Comparison of ENCODE assay signal across 19 cellular contexts in genomic region chr6:144689503-144690040, GRCh38.
DNase-seq lines count a peak whose midpoint lies in the region; ATAC-seq, FAIRE-seq and TF ChIP-seq lines count a peak whose summit lies in the region.
"Had no signal": no experiment of that assay in that cellular context is flagged by ENCODE, and none has a peak within 500 bp of the region (broad histone marks: within the 10 kb centered on the region; RNA-seq: fewer than 3 reads in every experiment).

No MANE protein-coding gene starts in this region.

- no peaks in the 10 kb centered on the region for H3K4me1 ChIP-seq in K562 (replicated peaks in 1 of 2; ENCODE audit: control insufficient read depth in 2 of 2, insufficient read depth in 2 of 2, low read length in 2 of 2)
- H3K4me1 ChIP-seq: SJCRH30 had no signal

- in situ Hi-C loops in K562 (cut with MboI): no loop called here

- peak overlapping the region in 1 of 2 donors; percentile 88 for H3K27ac Mint-ChIP-seq in natural killer cell treated with Interleukin-12 subunit alpha and Interleukin-12 subunit beta and Interleukin-15 and Interleukin-18, amount 100 ng/mL, for 72 hours
- H3K27ac Mint-ChIP-seq: HFFc6 had no signal

- peaks cover 16% of the 10 kb centered on the region for H3K9me3 Mint-ChIP-seq in natural killer cell treated with Interleukin-12 subunit alpha and Interleukin-12 subunit beta and Interleukin-15 and Interleukin-18, amount 100 ng/mL, for 72 hours

- TF ChIP-seq POLR2A in K562 (conservative IDR thresholded peaks at IDR 0.05): no peak

- H3K79me2 ChIP-seq in K562 (ENCODE audit: control insufficient read depth, insufficient read depth, low read length): no peaks in the 10 kb centered on the region

- no peak overlapping the region for H3K9ac ChIP-seq in K562 (ENCODE audit: insufficient read depth in 1 of 2, low read depth in 2 of 2, low read length in 2 of 2)

- H3K9me1 ChIP-seq in K562 (ENCODE audit: control insufficient read depth, insufficient read depth, low read length): no peaks in the 10 kb centered on the region

- no peaks in the 10 kb centered on the region for H4K20me1 ChIP-seq in K562 (replicated peaks; ENCODE audit: control insufficient read depth, insufficient read depth, low read length)

- BruUV-seq in K562 (replicated peaks; lab: Mats Ljungman, UMichigan): no TSS peak

- H2AFZ ChIP-seq in K562 (ENCODE audit: low read depth, low read length): no peak overlapping the region

- H3K27me3 Mint-ChIP-seq in natural killer cell treated with Interleukin-12 subunit alpha and Interleukin-12 subunit beta and Interleukin-15 and Interleukin-18, amount 100 ng/mL, for 72 hours: no peaks in the 10 kb centered on the region

- DNase-seq in left ventricle myocardium superior (no peak), Right ventricle myocardium inferior (ENCODE audit: missing footprints) (no peak), K562 (ENCODE audit: extremely low read depth in 1 of 4, low spot score in 3 of 4) (no peak), inferior parietal cortex (ENCODE audit: extremely low spot score) (no peak), LoVo (ENCODE audit: low spot score) (no peak)
- no peak for DNase-seq in natural killer cell treated with Interleukin-12 subunit alpha and Interleukin-12 subunit beta and Interleukin-15 and Interleukin-18, amount 100 ng/mL, for 72 hours (ENCODE audit: low spot score)
- no peak for DNase-seq in stimulated activated CD4-positive, alpha-beta T cell treated with anti-CD3 and anti-CD28 coated beads, Interleukin-12 subunit alpha, Interleukin-12 subunit beta, amount 100 ng/mL, for 4 hours
- DNase-seq: EL, GF-D8, H7, HFFc6, NCI-H1092, NCI-H1436, NCI-H2029, NCI-H2227 treated with DMSO at 0.1 percent for 48 hours, NCI-H510A, SJCRH30 had no signal

- peaks cover 55% of the 10 kb centered on the region for H3K36me3 Mint-ChIP-seq in natural killer cell treated with Interleukin-12 subunit alpha and Interleukin-12 subunit beta and Interleukin-15 and Interleukin-18, amount 100 ng/mL, for 72 hours

- ATAC-seq in left ventricle myocardium superior (peak; percentile 64), Right ventricle myocardium inferior (no peak), K562 (no peak)
- peak; percentile 33 to 53 for ATAC-seq in natural killer cell treated with Interleukin-12 subunit alpha and Interleukin-12 subunit beta and Interleukin-15 and Interleukin-18, amount 100 ng/mL, for 72 hours

- H3K27ac ChIP-seq in K562 (ENCODE audit: extremely low read depth, low read depth, low read length): no peak overlapping the region
- H3K27ac ChIP-seq: C4-2B, SJCRH30 had no signal

- no peak for FAIRE-seq in K562 (lab: Jason Lieb, UNC)
- FAIRE-seq: A204.1 had no signal

- no peak overlapping the region for H3K4me2 ChIP-seq in K562 (ENCODE audit: insufficient read depth, low read length)

- peaks cover 70 to 78% of the 10 kb centered on the region in 2 donors for H3K4me1 Mint-ChIP-seq in natural killer cell treated with Interleukin-12 subunit alpha and Interleukin-12 subunit beta and Interleukin-15 and Interleukin-18, amount 100 ng/mL, for 72 hours (ENCODE audit: low read depth in 2 of 2)

- H3K9me3 ChIP-seq in K562 (replicated peaks; ENCODE audit: control insufficient read depth, insufficient read depth, low read depth, low read length): no peaks in the 10 kb centered on the region

- POLR2A ChIA-PET in K562 (lab: Yijun Ruan, JAX): no interaction called here

- no peak overlapping the region for H3K4me3 Mint-ChIP-seq in natural killer cell treated with Interleukin-12 subunit alpha and Interleukin-12 subunit beta and Interleukin-15 and Interleukin-18, amount 100 ng/mL, for 72 hours
- H3K4me3 Mint-ChIP-seq: HFFc6 had no signal

- TF ChIP-seq RAD21 in K562 (CRISPR knock-in tag; conservative IDR thresholded peaks at IDR 0.05 in 1 of 2, IDR thresholded peaks at IDR 0.05 in 1 of 2): no peak

- H3K27me3 ChIP-seq in K562 (ENCODE audit: control insufficient read depth in 2 of 2, insufficient read depth in 2 of 2, low read length in 2 of 2): no peaks in the 10 kb centered on the region
- H3K27me3 ChIP-seq: SJCRH30 had no signal

- H3K36me3 ChIP-seq in K562 (ENCODE audit: control insufficient read depth, insufficient read depth, low read length): no peaks in the 10 kb centered on the region
- H3K36me3 ChIP-seq: SJCRH30 had no signal

- no peak overlapping the region for H3K4me3 ChIP-seq in K562
- H3K4me3 ChIP-seq: SJCRH30 had no signal

- CTCF ChIA-PET in K562 (lab: Yijun Ruan, JAX; ENCODE audit: low intra/inter-chr PET ratio): no interaction called here

- no peak for TF ChIP-seq CTCF in K562 (IDR thresholded peaks at IDR 0.05 in 2 of 3, conservative IDR thresholded peaks at IDR 0.05 in 1 of 3; ENCODE audit: insufficient read depth in 2 of 3, low read depth in 1 of 3, low read length in 3 of 3)

- WGBS in K562 (ENCODE audit: insufficient coverage, low coverage, missing lambda C conversion rate): 25% methylated on average over 3 of the region's 3 CpGs

- no peak for TF ChIP-seq EP300 in K562 (IDR thresholded peaks at IDR 0.05; ENCODE audit: low read length)

- intact Hi-C loops in left ventricle myocardium superior (cut with micrococcal nuclease) (no loop called here), Right ventricle myocardium inferior (cut with DNase I) (no loop called here), K562 (cut with micrococcal nuclease) (no loop called here)

TF ChIP-seq in K562, 482 proteins besides CTCF, POLR2A, EP300 and RAD21:
- no peak for TF ChIP-seq ZNF263 (CRISPR knock-in tag; IDR thresholded peaks at IDR 0.05; ENCODE audit: borderline replicate concordance)
- 0 out of 2 replicates have a peak, but pooled peaks have one; percentile 15 for TF ChIP-seq USF2 (CRISPR knock-in tag; IDR thresholded peaks at IDR 0.05)
TF ChIP-seq in K562: peak in this region for 1.

Comparison
In these comparisons a context has a peak if more than half of its experiments do, and no peak if none do; other contexts are left out.
1. ATAC-seq: peak in left ventricle myocardium superior (single experiment) and natural killer cell treated with Interleukin-12 subunit alpha and Interleukin-12 subunit beta and Interleukin-15 and Interleukin-18, amount 100 ng/mL, for 72 hours (2 of 2); none in Right ventricle myocardium inferior (single experiment) and K562 (single experiment).